Comparison of ENCODE assay signal across 35 cellular contexts in the genomic region with DNA sequence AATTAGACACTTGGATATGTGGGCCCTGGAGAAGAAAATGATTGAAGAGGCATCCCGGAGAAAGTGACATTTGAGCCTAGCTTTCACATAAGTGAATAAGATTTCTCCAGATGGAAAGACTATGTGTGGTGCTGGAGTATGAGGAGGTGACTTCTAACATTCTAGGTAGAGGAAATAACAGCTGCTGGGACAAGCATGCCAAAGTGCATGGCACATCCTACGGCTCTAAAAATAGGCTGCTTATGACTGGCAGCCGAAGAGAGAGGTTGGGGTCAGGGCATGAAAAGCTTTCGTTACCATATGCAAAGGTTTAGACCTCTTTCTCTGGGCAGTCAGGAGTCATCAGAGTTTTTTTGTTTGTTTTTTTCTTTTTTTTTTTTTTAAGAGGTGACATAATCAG.
"Had no signal": no experiment of that assay in that cellular context is flagged by ENCODE, and none has a peak within 500 bp of the region (broad histone marks: within the 10 kb centered on the region; RNA-seq: fewer than 3 reads in every experiment).

No MANE protein-coding gene starts in this region.

- H3K27ac ChIP-seq: KMS-11 had no signal

- H3K9ac ChIP-seq: KMS-11 had no signal

- H3K9me3 ChIP-seq: MG63 had no signal

- H3K27me3 ChIP-seq: MG63 had no signal

- H3K4me3 ChIP-seq: MG63 had no signal

- DNase-seq: Karpas-422, Kasumi-1, KG1, MG63, MM.1S, MV-4-11, NCI-H1048, NCI-H1092, NCI-H1092 treated with DMSO at 0.1 percent for 48 hours, NCI-H1105, NCI-H1105 treated with DMSO at 0.1 percent for 48 hours, NCI-H1417, NCI-H1417 treated with DMSO at 0.1 percent for 48 hours, NCI-H1436, NCI-H1436 treated with DMSO at 0.1 percent for 48 hours, NCI-H146, NCI-H1694, NCI-H1694 treated with DMSO at 0.1 percent for 48 hours, NCI-H187, NCI-H187 treated with DMSO at 0.1 percent for 48 hours, NCI-H1930, NCI-H2029, NCI-H2029 treated with DMSO at 0.1 percent for 48 hours, NCI-H2081, NCI-H2081 treated with DMSO at 0.1 percent for 48 hours, NCI-H2107, NCI-H2171, NCI-H2171 treated with DMSO at 0.1 percent for 48 hours, NCI-H2227 treated with DMSO at 0.1 percent for 48 hours, NCI-H226, NCI-H345, NCI-H446, NCI-H446 treated with DMSO at 0.1 percent for 48 hours, NCI-H510A had no signal

- H3K4me2 ChIP-seq: KMS-11 had no signal

- H3K36me3 ChIP-seq: MG63 had no signal
